In genomic region chrX:71118032-71118984, GRCh38 we compare ENCODE assay signal across 8 cellular contexts. TPM values are rescaled to one million over a fixed set of nuclear protein-coding genes. Genes with fewer than 3 reads are reported as not detected.
A peak's percentile ranks its signal among the peaks of the same experiment; 100 is the strongest.
DNase-seq lines count a peak whose midpoint lies in the region; ATAC-seq and TF ChIP-seq lines count a peak whose summit lies in the region.

Gene MED12 (plus strand): TSS chrX:71118596. CDS start chrX:71118755, 159 bp downstream.

- H3K27ac ChIP-seq in GM23248 = peak within 1 kb of the TSS; percentile 75
- peak within 1 kb of the TSS; percentile 56 for H3K27ac ChIP-seq in neural cell (ENCODE audit: low read length)

- H3K9ac ChIP-seq in GM23248 (peak within 1 kb of the TSS; percentile 96), neural cell (ENCODE audit: low read length) (peak within 1 kb of the TSS; percentile 75)

- H3K27me3 ChIP-seq in GM23248 (replicated peaks; ENCODE audit: insufficient read depth) (no peaks in the 10 kb centered on the region), neural cell (ENCODE audit: insufficient read depth, low read depth, low read length) (no peaks in the 10 kb centered on the region)

- H3K4me1 ChIP-seq in GM23248 (ENCODE audit: insufficient read depth) = no peaks in the 10 kb centered on the region

- no peaks in the 10 kb centered on the region for H3F3A ChIP-seq in GM23248 (ENCODE audit: insufficient read depth)
- H3F3A ChIP-seq in neural cell (ENCODE audit: insufficient read depth, low read length, poor library complexity, severe bottlenecking) = no peaks in the 10 kb centered on the region

- WGBS in GM23248 (ENCODE audit: low coverage in 1 of 2, low lambda C conversion rate in 2 of 2, missing lambda C conversion rate in 2 of 2), 2 experiments = 2 to 5% methylated on average over 23 to 35 of the region's 56 CpGs

- peaks cover 12% of the 10 kb centered on the region; the same call in 1 of the 2 replicates for H3K79me2 ChIP-seq in GM23248 (ENCODE audit: insufficient read depth)
- H3K79me2 ChIP-seq in neural cell (replicated peaks; ENCODE audit: insufficient read depth, low read length) = no peaks in the 10 kb centered on the region

- TF ChIP-seq EP300 in neural cell (conservative IDR thresholded peaks at IDR 0.05; ENCODE audit: poor library complexity, severe bottlenecking) = no peak

- H3K36me3 ChIP-seq in GM23248 (ENCODE audit: low read depth) (no peaks in the 10 kb centered on the region; the same call in 1 of the 2 replicates), neural cell (ENCODE audit: insufficient read depth, low read length) (no peaks in the 10 kb centered on the region)

- H3K9me3 Mint-ChIP-seq in stimulated activated naive CD8-positive, alpha-beta T cell treated with anti-CD3 and anti-CD28 coated beads, Interleukin-15, amount 100 ng/mL, for 72 hours = no peaks in the 10 kb centered on the region

- peak; percentile 85 for DNase-seq in EH (ENCODE audit: low read depth)
- DNase-seq in GM23248 = peak; percentile 83
- peak; percentile 75 for DNase-seq in LHCN-M2 (ENCODE audit: low read depth)
- DNase-seq in SHP77 (lab: John Stamatoyannopoulos, UW) = peak; percentile 52 to 59
- DNase-seq in activated gamma-delta T cell treated with Interleukin-2 at 50 U/mL for 16 hours = peak; percentile 78
- DNase-seq in fibroblast of villous mesenchyme (ENCODE audit: low read depth) = peak; percentile 83
- DNase-seq in stimulated activated naive CD8-positive, alpha-beta T cell treated with anti-CD3 and anti-CD28 coated beads, Interleukin-15, amount 100 ng/mL, for 72 hours = peak; percentile 77 to 86

- TF ChIP-seq CTCF in fibroblast of villous mesenchyme (IDR thresholded peaks at IDR 0.05; ENCODE audit: insufficient read depth, low read depth, low read length) (no peak), neural cell (IDR thresholded peaks at IDR 0.05; ENCODE audit: poor library complexity, severe bottlenecking) (no peak)

- H3K9me2 ChIP-seq in GM23248 (ENCODE audit: insufficient read depth) (no peaks in the 10 kb centered on the region), neural cell (ENCODE audit: insufficient read depth, low read length) (no peaks in the 10 kb centered on the region)

- H3K27me3 Mint-ChIP-seq in stimulated activated naive CD8-positive, alpha-beta T cell treated with anti-CD3 and anti-CD28 coated beads, Interleukin-15, amount 100 ng/mL, for 72 hours = no peaks in the 10 kb centered on the region

- H3K4me1 Mint-ChIP-seq in stimulated activated naive CD8-positive, alpha-beta T cell treated with anti-CD3 and anti-CD28 coated beads, Interleukin-15, amount 100 ng/mL, for 72 hours = peaks cover 31% of the 10 kb centered on the region

- peak within 1 kb of the TSS; percentile 85 to 96 for H3K4me3 Mint-ChIP-seq in stimulated activated naive CD8-positive, alpha-beta T cell treated with anti-CD3 and anti-CD28 coated beads, Interleukin-15, amount 100 ng/mL, for 72 hours

- peak within 1 kb of the TSS; percentile 93 for H3K4me3 ChIP-seq in GM23248
- H3K4me3 ChIP-seq in fibroblast of villous mesenchyme (ENCODE audit: low read depth, low read length) = peak within 1 kb of the TSS; percentile 72
- H3K4me3 ChIP-seq in neural cell (ENCODE audit: low read length) = peak within 1 kb of the TSS; percentile 72

- TF ChIP-seq RAD21 in neural cell (conservative IDR thresholded peaks at IDR 0.05) = peak; percentile 14

- H3K4me2 ChIP-seq in GM23248 (ENCODE audit: unreplicated experiment) (peak within 1 kb of the TSS; percentile 83), neural cell (ENCODE audit: low read length) (peak within 1 kb of the TSS; percentile 55)

- H3K9me3 ChIP-seq in GM23248 (ENCODE audit: low read depth) = no peaks in the 10 kb centered on the region
- H3K9me3 ChIP-seq in neural cell (ENCODE audit: low read length) = no peaks in the 10 kb centered on the region

- H3K27ac Mint-ChIP-seq in stimulated activated naive CD8-positive, alpha-beta T cell treated with anti-CD3 and anti-CD28 coated beads, Interleukin-15, amount 100 ng/mL, for 72 hours = peak within 1 kb of the TSS; percentile 88 to 98

- H2AFZ ChIP-seq in GM23248 = peak within 1 kb of the TSS; percentile 99
- H2AFZ ChIP-seq in neural cell (ENCODE audit: low read depth, low read length) = peak within 1 kb of the TSS; percentile 69

- H4K20me1 ChIP-seq in GM23248 (ENCODE audit: insufficient read depth) = no peaks in the 10 kb centered on the region
- no peaks in the 10 kb centered on the region for H4K20me1 ChIP-seq in neural cell (ENCODE audit: insufficient read depth)

- in situ Hi-C loops in GM23248 (cut with MboI) = no loop called here

- ATAC-seq in stimulated activated naive CD8-positive, alpha-beta T cell treated with anti-CD3 and anti-CD28 coated beads, Interleukin-15, amount 100 ng/mL, for 72 hours = peak; percentile 96

TF ChIP-seq in neural cell, 6 proteins besides CTCF, POLR2A, EP300 and RAD21:
- peak; percentile 54 for TF ChIP-seq POLR2AphosphoS5 (IDR thresholded peaks at IDR 0.05)
- no peak for TF ChIP-seq MXI1 (conservative IDR thresholded peaks at IDR 0.05; ENCODE audit: poor library complexity, severe bottlenecking)
- peak; percentile 15 for TF ChIP-seq SMC3 (conservative IDR thresholded peaks at IDR 0.05; ENCODE audit: poor library complexity)

RNA-seq across cellular contexts. Expression of gene MED12, which starts in this region (rescaled TPM):
- total RNA-seq in GM23248 (2014; rRNA removed; shearing (Covaris generic)) = 14.9 and 32.6 TPM in 2 replicates
- polyA plus RNA-seq in GM23248 (2016; fragmentation: Nextera tagmentation; extraction: Ambion mirVana) (9.5 and 10.0 TPM in 2 replicates), neural cell (5.6 and 28.2 TPM in 2 replicates)
- total RNA-seq in LHCN-M2 (2014; rRNA removed) (14.2 and 21.3 TPM in 2 replicates), fibroblast of villous mesenchyme (31.5 and 34.5 TPM in 2 replicates)
- 13.7 TPM for polyA plus RNA-seq in LHCN-M2 (2012)
- polyA minus RNA-seq in neural cell = 18.4 and 23.4 TPM in 2 replicates

Comparison
In these comparisons a context has a peak if more than half of its experiments do, and no peak if none do; other contexts are left out.
1. Peak in every context shown above with its lines: DNase-seq, ATAC-seq, H3K4me3 ChIP-seq and H3K27ac ChIP-seq.